ENCODE assay signal across 37 cellular contexts in the genomic region with DNA sequence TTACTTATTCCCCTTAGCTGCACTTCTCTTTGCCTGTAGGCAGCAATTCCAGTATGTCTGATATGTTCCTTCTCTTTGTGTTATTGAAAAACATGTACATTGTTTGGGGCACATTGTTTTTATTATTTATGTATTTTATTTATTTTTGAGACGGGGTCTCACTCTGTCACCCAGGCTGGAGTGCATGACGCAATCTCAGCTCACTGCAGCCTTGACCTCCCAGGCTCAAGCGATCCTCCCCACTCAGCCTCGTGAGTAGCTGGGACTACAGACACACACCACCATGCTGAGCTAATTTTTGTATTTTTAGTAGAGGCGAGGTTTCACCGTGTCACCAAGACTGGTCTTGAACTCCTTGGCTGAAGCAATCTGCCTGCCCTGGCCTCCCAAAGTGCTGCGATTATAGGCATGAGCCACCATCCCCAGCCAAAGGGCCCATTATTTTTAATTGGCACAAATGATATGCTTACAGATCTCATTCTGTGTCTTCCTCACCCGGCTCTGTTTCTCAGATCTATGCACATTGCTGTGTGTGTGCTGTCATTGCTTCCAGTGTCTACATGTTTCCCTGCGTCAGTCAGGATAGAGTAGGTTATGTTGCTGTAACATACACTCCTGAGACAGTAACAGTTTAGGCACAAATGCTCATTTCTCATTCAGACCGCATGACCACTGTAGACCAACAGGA.
"Had no signal": no experiment of that assay in that cellular context is flagged by ENCODE, and none has a peak within 500 bp of the region (broad histone marks: within the 10 kb centered on the region; RNA-seq: fewer than 3 reads in every experiment).

No MANE protein-coding gene starts in this region.

- H3K9me3 ChIP-seq: MG63, Peyer's patch had no signal

- H3K4me1 Mint-ChIP-seq: activated naive CD8-positive, alpha-beta T cell treated with anti-CD3 and anti-CD28 coated beads for 36 hours; activated T-helper 17 cell treated with anti-CD3 and anti-CD28 coated beads, Interleukin-2, amount 50 U/mL, for 72 hours had no signal

- H3K4me3 ChIP-seq: MG63, Peyer's patch had no signal

- H3K36me3 ChIP-seq: brain microvascular endothelial cell, MG63, Peyer's patch had no signal

- H3K27me3 ChIP-seq: brain microvascular endothelial cell, Peyer's patch had no signal

- H3K27ac Mint-ChIP-seq: activated CD8-positive, alpha-beta T cell treated with anti-CD3 and anti-CD28 coated beads for 36 hours; activated naive CD8-positive, alpha-beta T cell treated with anti-CD3 and anti-CD28 coated beads for 36 hours; activated T-cell treated with anti-CD3 and anti-CD28 coated beads, Interleukin-2, amount 50 U/mL, for 72 hours; activated T-helper 17 cell treated with anti-CD3 and anti-CD28 coated beads, Interleukin-2, amount 50 U/mL, for 72 hours had no signal

- H3K27ac ChIP-seq: brain microvascular endothelial cell, Peyer's patch, VCaP had no signal

- H3K4me3 Mint-ChIP-seq: activated CD8-positive, alpha-beta T cell treated with anti-CD3 and anti-CD28 coated beads for 36 hours; activated naive CD8-positive, alpha-beta T cell treated with anti-CD3 and anti-CD28 coated beads for 36 hours; activated T-cell treated with anti-CD3 and anti-CD28 coated beads, Interleukin-2, amount 50 U/mL, for 72 hours; activated T-helper 17 cell treated with anti-CD3 and anti-CD28 coated beads, Interleukin-2, amount 50 U/mL, for 72 hours had no signal

- H3K9me3 Mint-ChIP-seq: activated CD8-positive, alpha-beta T cell treated with anti-CD3 and anti-CD28 coated beads for 36 hours; activated naive CD8-positive, alpha-beta T cell treated with anti-CD3 and anti-CD28 coated beads for 36 hours; activated T-cell treated with anti-CD3 and anti-CD28 coated beads, Interleukin-2, amount 50 U/mL, for 72 hours; activated T-helper 17 cell treated with anti-CD3 and anti-CD28 coated beads, Interleukin-2, amount 50 U/mL, for 72 hours had no signal

- H3K36me3 Mint-ChIP-seq: activated naive CD8-positive, alpha-beta T cell treated with anti-CD3 and anti-CD28 coated beads for 36 hours had no signal

- DNase-seq: activated CD4-positive, alpha-beta T cell treated with anti-CD3 and anti-CD28 coated beads for 1 hour; activated CD4-positive, alpha-beta T cell treated with anti-CD3 and anti-CD28 coated beads for 48 hours; activated CD4-positive, CD25-positive, alpha-beta regulatory T cell; activated CD8-positive, alpha-beta T cell treated with anti-CD3 and anti-CD28 coated beads for 36 hours; activated effector memory CD4-positive, alpha-beta T cell treated with anti-CD3 and anti-CD28 coated beads, Interleukin-2, amount 50 U/mL, for 16 hours; activated naive CD4-positive, alpha-beta T cell; activated naive CD4-positive, alpha-beta T cell treated with anti-CD3 and anti-CD28 coated beads, Interleukin-2, amount 50 U/mL, for 16 hours; activated naive CD8-positive, alpha-beta T cell treated with anti-CD3 and anti-CD28 coated beads for 36 hours; activated T-cell treated with anti-CD3 and anti-CD28 coated beads, Interleukin-2, amount 50 U/mL, for 1 hour; activated T-cell treated with anti-CD3 and anti-CD28 coated beads, Interleukin-2, amount 50 U/mL, for 72 hours; amniotic stem cell; aorta; brain microvascular endothelial cell; central memory CD4-positive, alpha-beta T cell; Kasumi-1; KG1; MG63; NCI-H1048; NCI-H1105 treated with DMSO at 0.1 percent for 48 hours; NCI-H1436; NCI-H1694; NCI-H1930; NCI-H2081 treated with DMSO at 0.1 percent for 48 hours; NCI-H226; NCI-H446 treated with DMSO at 0.1 percent for 48 hours; NCI-H524; NCI-H69; NCI-H82; Peyer's patch; RPMI8226; SIG-M5; T-helper 1 cell; T-helper 2 cell; T-helper 9 cell had no signal

- ATAC-seq: activated CD8-positive, alpha-beta T cell treated with anti-CD3 and anti-CD28 coated beads for 36 hours; activated T-cell treated with anti-CD3 and anti-CD28 coated beads, Interleukin-2, amount 50 U/mL, for 72 hours; activated T-helper 17 cell treated with anti-CD3 and anti-CD28 coated beads, Interleukin-2, amount 50 U/mL, for 72 hours; SK-N-SH treated with all-trans-retinoic acid at 6 μM for 48 hours had no signal

- H3K4me1 ChIP-seq: Peyer's patch had no signal
